Comparison of ENCODE assay signal across 1 cellular context in the genomic region with DNA sequence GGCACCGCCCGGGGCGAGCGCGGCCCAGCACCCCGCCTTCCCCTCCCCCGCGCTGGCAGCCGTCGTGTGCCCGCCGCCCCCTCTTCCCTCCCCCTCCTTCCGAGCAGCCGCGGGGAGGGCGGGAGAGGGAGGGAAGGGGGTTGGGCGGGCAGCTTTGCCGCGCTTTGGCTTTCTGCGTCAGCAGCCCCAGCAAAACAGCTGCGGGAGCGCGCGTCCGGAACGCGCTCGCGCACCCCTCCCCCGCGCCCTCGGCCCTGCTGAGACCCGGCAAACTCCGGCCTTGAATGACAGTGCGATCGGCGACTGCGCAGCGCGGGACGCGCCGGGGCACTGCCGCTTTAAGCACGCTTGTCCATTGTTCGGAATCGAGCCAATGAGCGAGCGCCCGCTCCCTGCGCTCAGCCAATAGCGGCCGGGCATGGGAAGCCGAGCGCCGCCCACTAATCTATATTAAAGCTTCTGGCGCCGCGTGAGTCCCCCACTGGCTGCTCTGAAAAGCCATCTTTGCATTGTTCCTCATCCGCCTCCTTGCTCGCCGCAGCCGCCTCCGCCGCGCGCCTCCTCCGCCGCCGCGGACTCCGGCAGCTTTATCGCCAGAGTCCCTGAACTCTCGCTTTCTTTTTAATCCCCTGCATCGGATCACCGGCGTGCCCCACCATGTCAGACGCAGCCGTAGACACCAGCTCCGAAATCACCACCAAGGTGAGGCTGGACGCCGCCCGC.
TF ChIP-seq lines count a peak whose summit lies in the region.

A gene with protein sequence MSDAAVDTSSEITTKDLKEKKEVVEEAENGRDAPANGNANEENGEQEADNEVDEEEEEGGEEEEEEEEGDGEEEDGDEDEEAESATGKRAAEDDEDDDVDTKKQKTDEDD (plus strand): TSS at position 476 of the 723 bp plus-strand sequence. CDS start 182 bp downstream, at position 658.

TF ChIP-seq in K562, 482 proteins besides CTCF, POLR2A, EP300 and RAD21 (continued from another document and continues in another):
- TF ChIP-seq, protein P1, sequence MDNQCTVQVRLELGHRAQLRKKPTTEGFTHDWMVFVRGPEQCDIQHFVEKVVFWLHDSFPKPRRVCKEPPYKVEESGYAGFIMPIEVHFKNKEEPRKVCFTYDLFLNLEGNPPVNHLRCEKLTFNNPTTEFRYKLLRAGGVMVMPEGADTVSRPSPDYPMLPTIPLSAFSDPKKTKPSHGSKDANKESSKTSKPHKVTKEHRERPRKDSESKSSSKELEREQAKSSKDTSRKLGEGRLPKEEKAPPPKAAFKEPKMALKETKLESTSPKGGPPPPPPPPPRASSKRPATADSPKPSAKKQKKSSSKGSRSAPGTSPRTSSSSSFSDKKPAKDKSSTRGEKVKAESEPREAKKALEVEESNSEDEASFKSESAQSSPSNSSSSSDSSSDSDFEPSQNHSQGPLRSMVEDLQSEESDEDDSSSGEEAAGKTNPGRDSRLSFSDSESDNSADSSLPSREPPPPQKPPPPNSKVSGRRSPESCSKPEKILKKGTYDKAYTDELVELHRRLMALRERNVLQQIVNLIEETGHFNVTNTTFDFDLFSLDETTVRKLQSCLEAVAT (IDR thresholded peaks at IDR 0.05), result peak; percentile 73 to 82
- TF ChIP-seq SMAD1 (IDR thresholded peaks at IDR 0.05; ENCODE audit: low read depth, low read length, partially characterized antibody) (no peak), MAFG (tag; conservative IDR thresholded peaks at IDR 0.05) (no peak), MNT (conservative IDR thresholded peaks at IDR 0.05) (peak in 1 of 2 experiments; percentile 37; a peak in 3 of 4 replicates), TBL1XR1 (IDR thresholded peaks at IDR 0.05; ENCODE audit: low read length in 2 of 2) (no peak), ZSCAN29 (IDR thresholded peaks at IDR 0.05) (no peak), ZNF551 (CRISPR knock-in tag; IDR thresholded peaks at IDR 0.05) (no peak), KLF13 (tag; IDR thresholded peaks at IDR 0.05; ENCODE audit: borderline replicate concordance, low read depth) (no peak), NFE2 (IDR thresholded peaks at IDR 0.05; ENCODE audit: low read depth) (0 out of 2 replicates have a peak, but pooled peaks have one; percentile 9), ATF3 (IDR thresholded peaks at IDR 0.05) (no peak), ATF3 (CRISPR knock-in tag; conservative IDR thresholded peaks at IDR 0.05) (0 out of 2 replicates have a peak, but pooled peaks have one; percentile 26), BRF1 (IDR thresholded peaks at IDR 0.05; ENCODE audit: borderline replicate concordance, extremely low read depth, insufficient read length) (no peak), ZNF354B (CRISPR knock-in tag; IDR thresholded peaks at IDR 0.05) (no peak), HNRNPUL1 (IDR thresholded peaks at IDR 0.05; ENCODE audit: low read length) (no peak), PHF20 (IDR thresholded peaks at IDR 0.05; ENCODE audit: partially characterized antibody) (no peak), MAFF (IDR thresholded peaks at IDR 0.05; ENCODE audit: low read length) (no peak), SREBF1 (IDR thresholded peaks at IDR 0.05; ENCODE audit: borderline replicate concordance, low read depth, low read length) (no peak), ZNF830 (CRISPR knock-in tag; IDR thresholded peaks at IDR 0.05) (no peak), POLR2AphosphoS2 (IDR thresholded peaks at IDR 0.05; ENCODE audit: low read length) (no peak; the same call in 1 of the 2 replicates), ATF1 (CRISPR knock-in tag; IDR thresholded peaks at IDR 0.05) (no peak), ATF1 (tag; IDR thresholded peaks at IDR 0.05) (0 out of 2 replicates have a peak, but pooled peaks have one; percentile 59), POLR3A (IDR thresholded peaks at IDR 0.05; ENCODE audit: borderline replicate concordance, extremely low read depth, insufficient read depth, insufficient read length) (no peak), ELK1 (CRISPR knock-in tag; IDR thresholded peaks at IDR 0.05) (no peak), SP1 (CRISPR knock-in tag; IDR thresholded peaks at IDR 0.05) (peak; percentile 69), DMBX1 (CRISPR knock-in tag; IDR thresholded peaks at IDR 0.05; ENCODE audit: borderline replicate concordance) (no peak), MTA3 (IDR thresholded peaks at IDR 0.05; ENCODE audit: borderline replicate concordance) (peak; percentile 97), BDP1 (IDR thresholded peaks at IDR 0.05; ENCODE audit: insufficient read depth, insufficient read length) (no peak), RFX1 (IDR thresholded peaks at IDR 0.05) (no peak), CCAR2 (IDR thresholded peaks at IDR 0.05; ENCODE audit: low read depth, low read length) (no peak), FOXK2 (conservative IDR thresholded peaks at IDR 0.05 in 1 of 2, IDR thresholded peaks at IDR 0.05 in 1 of 2; ENCODE audit: low read depth in 2 of 2) (0 out of 4 replicates have a peak, but pooled peaks of 1 of the 2 experiments have one; percentile 48), ZNF707 (CRISPR knock-in tag; conservative IDR thresholded peaks at IDR 0.05) (no peak), MYNN (IDR thresholded peaks at IDR 0.05) (no peak), MYNN (CRISPR knock-in tag; IDR thresholded peaks at IDR 0.05) (no peak), SUPT5H (IDR thresholded peaks at IDR 0.05) (peak; percentile 97), HNRNPL (IDR thresholded peaks at IDR 0.05; ENCODE audit: low read depth, low read length) (no peak), SIN3A (IDR thresholded peaks at IDR 0.05; ENCODE audit: borderline replicate concordance in 2 of 2, control insufficient read depth in 1 of 2, low read depth in 2 of 2, low read length in 2 of 2) (0 out of 4 replicates have a peak, but pooled peaks have one; percentile 13 to 64), ZNF785 (CRISPR knock-in tag; IDR thresholded peaks at IDR 0.05) (no peak), CBX5 (IDR thresholded peaks at IDR 0.05; ENCODE audit: borderline replicate concordance, low read depth) (no peak), RBM25 (IDR thresholded peaks at IDR 0.05; ENCODE audit: low read depth, low read length, severe bottlenecking) (peak; percentile 87)
- TF ChIP-seq, protein P2, sequence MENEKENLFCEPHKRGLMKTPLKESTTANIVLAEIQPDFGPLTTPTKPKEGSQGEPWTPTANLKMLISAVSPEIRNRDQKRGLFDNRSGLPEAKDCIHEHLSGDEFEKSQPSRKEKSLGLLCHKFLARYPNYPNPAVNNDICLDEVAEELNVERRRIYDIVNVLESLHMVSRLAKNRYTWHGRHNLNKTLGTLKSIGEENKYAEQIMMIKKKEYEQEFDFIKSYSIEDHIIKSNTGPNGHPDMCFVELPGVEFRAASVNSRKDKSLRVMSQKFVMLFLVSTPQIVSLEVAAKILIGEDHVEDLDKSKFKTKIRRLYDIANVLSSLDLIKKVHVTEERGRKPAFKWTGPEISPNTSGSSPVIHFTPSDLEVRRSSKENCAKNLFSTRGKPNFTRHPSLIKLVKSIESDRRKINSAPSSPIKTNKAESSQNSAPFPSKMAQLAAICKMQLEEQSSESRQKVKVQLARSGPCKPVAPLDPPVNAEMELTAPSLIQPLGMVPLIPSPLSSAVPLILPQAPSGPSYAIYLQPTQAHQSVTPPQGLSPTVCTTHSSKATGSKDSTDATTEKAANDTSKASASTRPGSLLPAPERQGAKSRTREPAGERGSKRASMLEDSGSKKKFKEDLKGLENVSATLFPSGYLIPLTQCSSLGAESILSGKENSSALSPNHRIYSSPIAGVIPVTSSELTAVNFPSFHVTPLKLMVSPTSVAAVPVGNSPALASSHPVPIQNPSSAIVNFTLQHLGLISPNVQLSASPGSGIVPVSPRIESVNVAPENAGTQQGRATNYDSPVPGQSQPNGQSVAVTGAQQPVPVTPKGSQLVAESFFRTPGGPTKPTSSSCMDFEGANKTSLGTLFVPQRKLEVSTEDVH (IDR thresholded peaks at IDR 0.05; ENCODE audit: low read depth, partially characterized antibody), result peak; percentile 63
- TF ChIP-seq, protein P3, sequence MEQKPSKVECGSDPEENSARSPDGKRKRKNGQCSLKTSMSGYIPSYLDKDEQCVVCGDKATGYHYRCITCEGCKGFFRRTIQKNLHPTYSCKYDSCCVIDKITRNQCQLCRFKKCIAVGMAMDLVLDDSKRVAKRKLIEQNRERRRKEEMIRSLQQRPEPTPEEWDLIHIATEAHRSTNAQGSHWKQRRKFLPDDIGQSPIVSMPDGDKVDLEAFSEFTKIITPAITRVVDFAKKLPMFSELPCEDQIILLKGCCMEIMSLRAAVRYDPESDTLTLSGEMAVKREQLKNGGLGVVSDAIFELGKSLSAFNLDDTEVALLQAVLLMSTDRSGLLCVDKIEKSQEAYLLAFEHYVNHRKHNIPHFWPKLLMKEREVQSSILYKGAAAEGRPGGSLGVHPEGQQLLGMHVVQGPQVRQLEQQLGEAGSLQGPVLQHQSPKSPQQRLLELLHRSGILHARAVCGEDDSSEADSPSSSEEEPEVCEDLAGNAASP (IDR thresholded peaks at IDR 0.05), result no peak
- TF ChIP-seq, protein P4, sequence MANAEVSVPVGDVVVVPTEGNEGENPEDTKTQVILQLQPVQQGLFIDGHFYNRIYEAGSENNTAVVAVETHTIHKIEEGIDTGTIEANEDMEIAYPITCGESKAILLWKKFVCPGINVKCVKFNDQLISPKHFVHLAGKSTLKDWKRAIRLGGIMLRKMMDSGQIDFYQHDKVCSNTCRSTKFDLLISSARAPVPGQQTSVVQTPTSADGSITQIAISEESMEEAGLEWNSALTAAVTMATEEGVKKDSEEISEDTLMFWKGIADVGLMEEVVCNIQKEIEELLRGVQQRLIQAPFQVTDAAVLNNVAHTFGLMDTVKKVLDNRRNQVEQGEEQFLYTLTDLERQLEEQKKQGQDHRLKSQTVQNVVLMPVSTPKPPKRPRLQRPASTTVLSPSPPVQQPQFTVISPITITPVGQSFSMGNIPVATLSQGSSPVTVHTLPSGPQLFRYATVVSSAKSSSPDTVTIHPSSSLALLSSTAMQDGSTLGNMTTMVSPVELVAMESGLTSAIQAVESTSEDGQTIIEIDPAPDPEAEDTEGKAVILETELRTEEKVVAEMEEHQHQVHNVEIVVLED (CRISPR knock-in tag; IDR thresholded peaks at IDR 0.05), result no peak
- TF ChIP-seq, protein P5, sequence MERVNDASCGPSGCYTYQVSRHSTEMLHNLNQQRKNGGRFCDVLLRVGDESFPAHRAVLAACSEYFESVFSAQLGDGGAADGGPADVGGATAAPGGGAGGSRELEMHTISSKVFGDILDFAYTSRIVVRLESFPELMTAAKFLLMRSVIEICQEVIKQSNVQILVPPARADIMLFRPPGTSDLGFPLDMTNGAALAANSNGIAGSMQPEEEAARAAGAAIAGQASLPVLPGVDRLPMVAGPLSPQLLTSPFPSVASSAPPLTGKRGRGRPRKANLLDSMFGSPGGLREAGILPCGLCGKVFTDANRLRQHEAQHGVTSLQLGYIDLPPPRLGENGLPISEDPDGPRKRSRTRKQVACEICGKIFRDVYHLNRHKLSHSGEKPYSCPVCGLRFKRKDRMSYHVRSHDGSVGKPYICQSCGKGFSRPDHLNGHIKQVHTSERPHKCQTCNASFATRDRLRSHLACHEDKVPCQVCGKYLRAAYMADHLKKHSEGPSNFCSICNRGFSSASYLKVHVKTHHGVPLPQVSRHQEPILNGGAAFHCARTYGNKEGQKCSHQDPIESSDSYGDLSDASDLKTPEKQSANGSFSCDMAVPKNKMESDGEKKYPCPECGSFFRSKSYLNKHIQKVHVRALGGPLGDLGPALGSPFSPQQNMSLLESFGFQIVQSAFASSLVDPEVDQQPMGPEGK (CRISPR knock-in tag; IDR thresholded peaks at IDR 0.05; ENCODE audit: borderline replicate concordance), result no peak
- TF ChIP-seq, protein P6, sequence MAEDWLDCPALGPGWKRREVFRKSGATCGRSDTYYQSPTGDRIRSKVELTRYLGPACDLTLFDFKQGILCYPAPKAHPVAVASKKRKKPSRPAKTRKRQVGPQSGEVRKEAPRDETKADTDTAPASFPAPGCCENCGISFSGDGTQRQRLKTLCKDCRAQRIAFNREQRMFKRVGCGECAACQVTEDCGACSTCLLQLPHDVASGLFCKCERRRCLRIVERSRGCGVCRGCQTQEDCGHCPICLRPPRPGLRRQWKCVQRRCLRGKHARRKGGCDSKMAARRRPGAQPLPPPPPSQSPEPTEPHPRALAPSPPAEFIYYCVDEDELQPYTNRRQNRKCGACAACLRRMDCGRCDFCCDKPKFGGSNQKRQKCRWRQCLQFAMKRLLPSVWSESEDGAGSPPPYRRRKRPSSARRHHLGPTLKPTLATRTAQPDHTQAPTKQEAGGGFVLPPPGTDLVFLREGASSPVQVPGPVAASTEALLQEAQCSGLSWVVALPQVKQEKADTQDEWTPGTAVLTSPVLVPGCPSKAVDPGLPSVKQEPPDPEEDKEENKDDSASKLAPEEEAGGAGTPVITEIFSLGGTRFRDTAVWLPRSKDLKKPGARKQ (CRISPR knock-in tag; IDR thresholded peaks at IDR 0.05), result no peak
- TF ChIP-seq, protein P7, sequence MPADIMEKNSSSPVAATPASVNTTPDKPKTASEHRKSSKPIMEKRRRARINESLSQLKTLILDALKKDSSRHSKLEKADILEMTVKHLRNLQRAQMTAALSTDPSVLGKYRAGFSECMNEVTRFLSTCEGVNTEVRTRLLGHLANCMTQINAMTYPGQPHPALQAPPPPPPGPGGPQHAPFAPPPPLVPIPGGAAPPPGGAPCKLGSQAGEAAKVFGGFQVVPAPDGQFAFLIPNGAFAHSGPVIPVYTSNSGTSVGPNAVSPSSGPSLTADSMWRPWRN (IDR thresholded peaks at IDR 0.05; ENCODE audit: low read depth), result no peak
